Comparison of ENCODE assay signal across 33 cellular contexts in the genomic region with DNA sequence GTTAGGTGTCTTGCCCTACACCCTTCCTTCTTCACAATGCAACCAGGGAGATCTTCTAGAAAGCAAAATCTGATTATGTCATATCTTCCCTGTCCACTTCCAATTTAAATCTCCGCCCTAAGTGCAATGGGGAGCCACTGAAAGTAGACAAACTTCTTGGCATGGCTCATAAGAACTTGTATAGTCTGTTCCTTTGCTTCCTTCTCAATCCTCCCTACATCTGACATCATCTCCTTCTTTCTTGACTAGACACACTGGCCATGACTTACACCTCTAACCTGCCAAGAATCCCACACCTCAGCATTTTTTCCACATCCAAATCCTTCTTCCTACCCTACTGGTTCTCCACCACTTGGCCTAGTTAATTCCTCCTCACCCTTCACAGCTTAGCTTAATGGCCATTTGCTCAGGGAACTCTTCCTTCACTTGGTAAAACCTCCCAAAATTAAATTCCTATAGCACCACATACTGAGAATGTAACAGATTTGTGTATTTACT.
"Had no signal": no experiment of that assay in that cellular context is flagged by ENCODE, and none has a peak within 500 bp of the region (broad histone marks: within the 10 kb centered on the region; RNA-seq: fewer than 3 reads in every experiment).

No MANE protein-coding gene starts in this region.

- H3K27me3 ChIP-seq: brain microvascular endothelial cell had no signal

- ATAC-seq: activated CD4-positive, CD25-positive, alpha-beta regulatory T cell treated with anti-CD3 and anti-CD28 coated beads, Interleukin-2, amount 50 U/mL, for 24 hours; activated CD8-positive, alpha-beta memory T cell treated with anti-CD3 and anti-CD28 coated beads, Interleukin-2, amount 10 ng/mL, durations not matched to agents 7 days and 5 days; activated CD8-positive, alpha-beta T cell treated with anti-CD3 and anti-CD28 coated beads, Interleukin-2, amount 10 ng/mL, durations not matched to agents 7 days and 5 days; activated T-cell treated with anti-CD3 and anti-CD28 coated beads, Interleukin-2, amount 50 U/mL, for 72 hours; activated T-helper 17 cell treated with anti-CD3 and anti-CD28 coated beads, Interleukin-2, amount 50 U/mL, for 72 hours; effector memory CD8-positive, alpha-beta T cell had no signal

- H3K4me3 Mint-ChIP-seq: activated B cell treated with CpG ODN at 0.5 μM for 24 hours; activated CD8-positive, alpha-beta memory T cell treated with anti-CD3 and anti-CD28 coated beads, Interleukin-2, amount 10 ng/mL, durations not matched to agents 7 days and 5 days; activated CD8-positive, alpha-beta T cell treated with anti-CD3 and anti-CD28 coated beads, Interleukin-2, amount 10 ng/mL, durations not matched to agents 7 days and 5 days; activated naive CD8-positive, alpha-beta T cell; activated T-cell treated with anti-CD3 and anti-CD28 coated beads, Interleukin-2, amount 50 U/mL, for 24 hours; activated T-cell treated with anti-CD3 and anti-CD28 coated beads, Interleukin-2, amount 50 U/mL, for 72 hours; activated T-helper 17 cell treated with anti-CD3 and anti-CD28 coated beads, Interleukin-2, amount 50 U/mL, for 72 hours; effector memory CD8-positive, alpha-beta T cell had no signal

- DNase-seq: activated B cell treated with CpG ODN at 0.5 μM for 24 hours; activated CD4-positive, alpha-beta T cell treated with anti-CD3 and anti-CD28 coated beads for 48 hours; activated CD4-positive, alpha-beta T cell treated with anti-CD3 and anti-CD28 coated beads, Interleukin-2, amount 50 U/mL, for 1 hour; activated CD4-positive, alpha-beta T cell treated with anti-CD3 and anti-CD28 coated beads, Interleukin-2, amount 50 U/mL, for 48 hours; activated CD8-positive, alpha-beta memory T cell treated with anti-CD3 and anti-CD28 coated beads, Interleukin-2, amount 10 ng/mL, durations not matched to agents 7 days and 5 days; activated CD8-positive, alpha-beta memory T cell treated with anti-CD3 and anti-CD28 coated beads, Interleukin-2, amount 50 U/mL, for 4 hours; activated CD8-positive, alpha-beta T cell treated with anti-CD3 and anti-CD28 coated beads, Interleukin-2, amount 10 ng/mL, durations not matched to agents 7 days and 5 days; activated effector memory CD4-positive, alpha-beta T cell treated with Interleukin-2 at 50 U/mL for 16 hours; activated gamma-delta T cell treated with Interleukin-2 at 50 U/mL for 16 hours; activated naive CD4-positive, alpha-beta T cell treated with anti-CD3 and anti-CD28 coated beads, Interleukin-2, amount 50 U/mL, for 16 hours; activated naive CD4-positive, alpha-beta T cell treated with Interleukin-2 at 50 U/mL for 16 hours; activated T-cell treated with anti-CD3 and anti-CD28 coated beads, Interleukin-2, amount 50 U/mL, for 24 hours; activated T-cell treated with anti-CD3 and anti-CD28 coated beads, Interleukin-2, amount 50 U/mL, for 72 hours; amniotic stem cell; anterior cingulate cortex; brain microvascular endothelial cell; caudate nucleus; cortex of kidney; dermis blood vessel endothelial cell; effector CD4-positive, alpha-beta T cell; effector memory CD8-positive, alpha-beta T cell; foreskin fibroblast; head of caudate nucleus; T-helper 2 cell; WERI-Rb-1 had no signal

- H3K27me3 Mint-ChIP-seq: activated B cell treated with CpG ODN at 0.5 μM for 24 hours; activated CD8-positive, alpha-beta memory T cell treated with anti-CD3 and anti-CD28 coated beads, Interleukin-2, amount 10 ng/mL, durations not matched to agents 7 days and 5 days; activated naive CD8-positive, alpha-beta T cell; activated T-cell treated with anti-CD3 and anti-CD28 coated beads, Interleukin-2, amount 50 U/mL, for 24 hours; activated T-helper 17 cell treated with anti-CD3 and anti-CD28 coated beads, Interleukin-2, amount 50 U/mL, for 72 hours; effector memory CD8-positive, alpha-beta T cell had no signal

- H3K27ac Mint-ChIP-seq: activated B cell treated with CpG ODN at 0.5 μM for 24 hours; activated CD8-positive, alpha-beta memory T cell treated with anti-CD3 and anti-CD28 coated beads, Interleukin-2, amount 10 ng/mL, durations not matched to agents 7 days and 5 days; activated CD8-positive, alpha-beta T cell treated with anti-CD3 and anti-CD28 coated beads, Interleukin-2, amount 10 ng/mL, durations not matched to agents 7 days and 5 days; activated naive CD8-positive, alpha-beta T cell; activated T-cell treated with anti-CD3 and anti-CD28 coated beads, Interleukin-2, amount 50 U/mL, for 24 hours; activated T-cell treated with anti-CD3 and anti-CD28 coated beads, Interleukin-2, amount 50 U/mL, for 72 hours; activated T-helper 17 cell treated with anti-CD3 and anti-CD28 coated beads, Interleukin-2, amount 50 U/mL, for 72 hours; effector memory CD8-positive, alpha-beta T cell had no signal

- FAIRE-seq: astrocyte, colon, frontal cortex, TTC549 had no signal

- H3K4me1 Mint-ChIP-seq: activated B cell treated with CpG ODN at 0.5 μM for 24 hours; activated CD8-positive, alpha-beta memory T cell treated with anti-CD3 and anti-CD28 coated beads, Interleukin-2, amount 10 ng/mL, durations not matched to agents 7 days and 5 days; activated T-helper 17 cell treated with anti-CD3 and anti-CD28 coated beads, Interleukin-2, amount 50 U/mL, for 72 hours had no signal

- H3K27ac ChIP-seq: brain microvascular endothelial cell, epithelial cell of prostate, WERI-Rb-1 had no signal

- H3K36me3 ChIP-seq: brain microvascular endothelial cell had no signal
